ENCODE assay signal across 1 cellular context in the genomic region with DNA sequence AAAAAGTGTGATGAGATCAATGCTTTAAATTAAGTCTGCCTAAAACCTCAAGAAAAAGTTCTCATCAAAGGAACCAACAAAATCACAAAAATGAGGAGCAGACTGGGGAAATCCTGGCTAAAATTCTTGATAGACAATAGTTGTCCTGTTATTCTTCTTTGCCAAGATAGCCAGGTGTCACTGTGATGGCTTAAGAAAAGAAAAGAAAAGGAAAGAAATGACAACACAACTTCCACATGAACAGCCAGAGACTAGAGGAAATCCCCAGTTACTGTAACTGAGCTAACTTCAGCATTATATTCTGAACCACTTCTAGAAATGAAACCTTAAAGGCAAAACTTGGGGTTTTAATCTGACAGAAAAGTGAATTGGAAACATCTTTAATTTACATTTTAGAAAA.
TF ChIP-seq lines count a peak whose summit lies in the region.

No MANE protein-coding gene starts in this region.

TF ChIP-seq in GM12878, 131 proteins besides CTCF, POLR2A, EP300 and RAD21 (continued from another document):
- TF ChIP-seq, protein P1, sequence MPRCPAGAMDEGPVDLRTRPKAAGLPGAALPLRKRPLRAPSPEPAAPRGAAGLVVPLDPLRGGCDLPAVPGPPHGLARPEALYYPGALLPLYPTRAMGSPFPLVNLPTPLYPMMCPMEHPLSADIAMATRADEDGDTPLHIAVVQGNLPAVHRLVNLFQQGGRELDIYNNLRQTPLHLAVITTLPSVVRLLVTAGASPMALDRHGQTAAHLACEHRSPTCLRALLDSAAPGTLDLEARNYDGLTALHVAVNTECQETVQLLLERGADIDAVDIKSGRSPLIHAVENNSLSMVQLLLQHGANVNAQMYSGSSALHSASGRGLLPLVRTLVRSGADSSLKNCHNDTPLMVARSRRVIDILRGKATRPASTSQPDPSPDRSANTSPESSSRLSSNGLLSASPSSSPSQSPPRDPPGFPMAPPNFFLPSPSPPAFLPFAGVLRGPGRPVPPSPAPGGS (IDR thresholded peaks at IDR 0.05; ENCODE audit: borderline replicate concordance, insufficient read depth, low read depth, low read length, poor library complexity, severe bottlenecking) = no peak
- TF ChIP-seq SMAD1 (IDR thresholded peaks at IDR 0.05; ENCODE audit: low read depth, partially characterized antibody) (no peak), NBN (IDR thresholded peaks at IDR 0.05) (no peak), PAX5 (IDR thresholded peaks at IDR 0.05; ENCODE audit: borderline replicate concordance, low read depth, low read length) (no peak), BRCA1 (IDR thresholded peaks at IDR 0.05; ENCODE audit: low read depth, low read length) (no peak), MTA3 (IDR thresholded peaks at IDR 0.05; ENCODE audit: borderline replicate concordance, low read length) (no peak; the same call in 1 of the 2 replicates), CHD2 (IDR thresholded peaks at IDR 0.05; ENCODE audit: borderline replicate concordance, low read depth, low read length) (no peak)
TF ChIP-seq in GM12878: peak in this region for 25.
